Comparison of ENCODE assay signal across 17 cellular contexts in the genomic region with DNA sequence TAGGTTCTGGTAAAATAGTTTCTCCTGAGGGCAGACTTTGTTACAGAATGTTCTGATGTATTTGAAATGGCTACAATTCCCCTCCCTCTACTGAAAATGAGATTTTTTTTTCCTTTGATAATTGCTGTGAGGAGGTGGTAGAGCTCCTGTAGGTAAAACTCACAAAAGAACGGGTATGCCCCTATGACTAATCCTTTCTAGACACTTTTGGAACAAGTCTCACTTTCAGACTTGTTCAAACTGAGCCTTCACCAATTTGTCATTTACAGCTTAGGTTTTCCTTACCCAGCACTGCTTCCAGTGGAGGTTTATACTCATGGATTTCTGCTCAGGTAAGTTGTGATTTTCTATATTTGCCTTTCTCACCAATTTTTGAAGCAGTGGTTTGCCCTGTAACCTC.
DNase-seq lines count a peak whose midpoint lies in the region; ATAC-seq, FAIRE-seq and TF ChIP-seq lines count a peak whose summit lies in the region.
"Had no signal": no experiment of that assay in that cellular context is flagged by ENCODE, and none has a peak within 500 bp of the region (broad histone marks: within the 10 kb centered on the region; RNA-seq: fewer than 3 reads in every experiment).

No MANE protein-coding gene starts in this region.

- no peak overlapping the region for H3K4me3 ChIP-seq in GM12878
- H3K4me3 ChIP-seq: ascending aorta, uterus had no signal

- POLR2A ChIA-PET in GM12878 (lab: Charles Lee) = no interaction called here

- TF ChIP-seq RAD21 in GM12878 (IDR thresholded peaks at IDR 0.05; ENCODE audit: insufficient read depth, low read depth, low read length) = no peak

- TF ChIP-seq EP300 in GM12878 (IDR thresholded peaks at IDR 0.05; ENCODE audit: borderline replicate concordance in 1 of 2, control insufficient read depth in 1 of 2, low read depth in 2 of 2, low read length in 2 of 2) = no peak

- CTCF ChIA-PET in GM12878 (lab: Yijun Ruan, JAX) = no interaction called here

- no peak for TF ChIP-seq CTCF in GM20000 (IDR thresholded peaks at IDR 0.05; ENCODE audit: extremely low read depth, missing control alignments)
- no peak for TF ChIP-seq CTCF in GM12878 (IDR thresholded peaks at IDR 0.05 in 2 of 3, conservative IDR thresholded peaks at IDR 0.05 in 1 of 3; ENCODE audit: control insufficient read depth in 2 of 3, extremely low read depth in 1 of 3, insufficient read depth in 1 of 3, low read depth in 3 of 3, low read length in 3 of 3)

- no peak overlapping the region for H2AFZ ChIP-seq in GM12878 (ENCODE audit: control insufficient read depth, low read depth, low read length)

- 0% methylated on average over 1 of the region's 1 CpG for WGBS in GM12878 (ENCODE audit: insufficient coverage, insufficient replicate concordance, low lambda C conversion rate, missing lambda C conversion rate)

- no peak overlapping the region for H3K9ac ChIP-seq in GM12878 (ENCODE audit: control insufficient read depth, insufficient read depth, low read length)

- no peak overlapping the region for H3K4me2 ChIP-seq in GM12878 (ENCODE audit: control insufficient read depth, insufficient read depth)

- H3K36me3 ChIP-seq in GM12878 (ENCODE audit: control insufficient read depth in 2 of 2, insufficient read depth in 2 of 2, low read length in 1 of 2) = no peaks in the 10 kb centered on the region
- H3K36me3 ChIP-seq: ascending aorta, uterus had no signal

- peak; percentile 72 for ATAC-seq in GM18505 (IDR thresholded peaks at IDR 0.05; ENCODE audit: unreplicated experiment)
- ATAC-seq in HG03060 (IDR thresholded peaks at IDR 0.05; ENCODE audit: low read depth, unreplicated experiment) = peak; percentile 58
- ATAC-seq in GM12878 = peak; percentile 87
- ATAC-seq: activated CD8-positive, alpha-beta memory T cell treated with anti-CD3 and anti-CD28 coated beads, Interleukin-2, amount 10 ng/mL, durations not matched to agents 7 days and 5 days; natural killer cell; WTC11 had no signal

- intact Hi-C loops in GM12878 (cut with micrococcal nuclease; ENCODE audit: unreplicated experiment) = no loop called here

- RAD21 ChIA-PET in GM12878 (lab: Charles Lee; ENCODE audit: unreplicated experiment) = no interaction called here

- no peaks in the 10 kb centered on the region for H3K79me2 ChIP-seq in GM12878 (ENCODE audit: control insufficient read depth, insufficient read depth, low read length)

- DNase-seq in GM20000 (ENCODE audit: low spot score) (peak; percentile 2), GM12878 (ENCODE audit: low read depth, low spot score) (no peak), 8988T (no peak), NCI-H2227 (lab: John Stamatoyannopoulos, UW; ENCODE audit: unreplicated experiment) (no peak), COLO668 (lab: John Stamatoyannopoulos, UW; ENCODE audit: unreplicated experiment) (no peak)
- no peak for DNase-seq in activated CD4-positive, alpha-beta T cell treated with anti-CD3 and anti-CD28 coated beads for 48 hours
- DNase-seq: activated CD8-positive, alpha-beta memory T cell treated with anti-CD3 and anti-CD28 coated beads, Interleukin-2, amount 10 ng/mL, durations not matched to agents 7 days and 5 days; erythroblast; KBM-7; natural killer cell; NCI-H1092 treated with DMSO at 0.1 percent for 48 hours; T-helper 1 cell; uterus had no signal

- H4K20me1 ChIP-seq in GM12878 (ENCODE audit: control insufficient read depth, insufficient read depth) = no peaks in the 10 kb centered on the region

- TF ChIP-seq POLR2A in GM18505 (IDR thresholded peaks at IDR 0.05; ENCODE audit: borderline replicate concordance, extremely low read depth, insufficient read depth, insufficient read length) (no peak), GM12878 (IDR thresholded peaks at IDR 0.05; ENCODE audit: low read depth, low read length) (no peak)

- SMC1A ChIA-PET in GM12878 (lab: Charles Lee; ENCODE audit: uncharacterized antibody, unreplicated experiment) = no interaction called here

- no peak for FAIRE-seq in GM12878 (lab: Jason Lieb, UNC)

- no peaks in the 10 kb centered on the region for H3K9me3 ChIP-seq in GM12878 (replicated peaks; ENCODE audit: control insufficient read depth, insufficient read depth, low read length)
- H3K9me3 ChIP-seq: uterus had no signal

- no peak overlapping the region for H3K27ac ChIP-seq in GM12878 (ENCODE audit: control insufficient read depth, insufficient read depth)
- H3K27ac ChIP-seq: ascending aorta, uterus had no signal

- no TSS peak for BruUV-seq in GM12878 (replicated peaks; lab: Mats Ljungman, UMichigan)

- in situ Hi-C loops in GM12878 (cut with MboI) = no loop called here

- H3K27me3 ChIP-seq in GM12878 (replicated peaks in 1 of 2; ENCODE audit: control insufficient read depth in 2 of 2, insufficient read depth in 2 of 2, low read length in 1 of 2) = no peaks in the 10 kb centered on the region
- H3K27me3 ChIP-seq: ascending aorta, uterus had no signal

- no peaks in the 10 kb centered on the region for H3K4me1 ChIP-seq in GM12878 (ENCODE audit: control insufficient read depth, insufficient read depth, low read length)
- H3K4me1 ChIP-seq: ascending aorta, uterus had no signal

TF ChIP-seq in GM12878, 131 proteins besides CTCF, POLR2A, EP300 and RAD21 (continues in another document):
- TF ChIP-seq JUNB (IDR thresholded peaks at IDR 0.05) (0 out of 2 replicates have a peak, but pooled peaks have one; percentile 12), CREM (IDR thresholded peaks at IDR 0.05; ENCODE audit: low read depth) (no peak), ATF7 (IDR thresholded peaks at IDR 0.05; ENCODE audit: low read depth) (0 out of 2 replicates have a peak, but pooled peaks have one; percentile 12), PML (IDR thresholded peaks at IDR 0.05; ENCODE audit: low read length) (no peak)
- TF ChIP-seq, protein P1, sequence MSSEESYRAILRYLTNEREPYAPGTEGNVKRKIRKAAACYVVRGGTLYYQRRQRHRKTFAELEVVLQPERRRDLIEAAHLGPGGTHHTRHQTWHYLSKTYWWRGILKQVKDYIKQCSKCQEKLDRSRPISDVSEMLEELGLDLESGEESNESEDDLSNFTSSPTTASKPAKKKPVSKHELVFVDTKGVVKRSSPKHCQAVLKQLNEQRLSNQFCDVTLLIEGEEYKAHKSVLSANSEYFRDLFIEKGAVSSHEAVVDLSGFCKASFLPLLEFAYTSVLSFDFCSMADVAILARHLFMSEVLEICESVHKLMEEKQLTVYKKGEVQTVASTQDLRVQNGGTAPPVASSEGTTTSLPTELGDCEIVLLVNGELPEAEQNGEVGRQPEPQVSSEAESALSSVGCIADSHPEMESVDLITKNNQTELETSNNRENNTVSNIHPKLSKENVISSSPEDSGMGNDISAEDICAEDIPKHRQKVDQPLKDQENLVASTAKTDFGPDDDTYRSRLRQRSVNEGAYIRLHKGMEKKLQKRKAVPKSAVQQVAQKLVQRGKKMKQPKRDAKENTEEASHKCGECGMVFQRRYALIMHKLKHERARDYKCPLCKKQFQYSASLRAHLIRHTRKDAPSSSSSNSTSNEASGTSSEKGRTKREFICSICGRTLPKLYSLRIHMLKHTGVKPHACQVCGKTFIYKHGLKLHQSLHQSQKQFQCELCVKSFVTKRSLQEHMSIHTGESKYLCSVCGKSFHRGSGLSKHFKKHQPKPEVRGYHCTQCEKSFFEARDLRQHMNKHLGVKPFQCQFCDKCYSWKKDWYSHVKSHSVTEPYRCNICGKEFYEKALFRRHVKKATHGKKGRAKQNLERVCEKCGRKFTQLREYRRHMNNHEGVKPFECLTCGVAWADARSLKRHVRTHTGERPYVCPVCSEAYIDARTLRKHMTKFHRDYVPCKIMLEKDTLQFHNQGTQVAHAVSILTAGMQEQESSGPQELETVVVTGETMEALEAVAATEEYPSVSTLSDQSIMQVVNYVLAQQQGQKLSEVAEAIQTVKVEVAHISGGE (CRISPR knock-in tag; IDR thresholded peaks at IDR 0.05) = no peak
- TF ChIP-seq, protein P2, sequence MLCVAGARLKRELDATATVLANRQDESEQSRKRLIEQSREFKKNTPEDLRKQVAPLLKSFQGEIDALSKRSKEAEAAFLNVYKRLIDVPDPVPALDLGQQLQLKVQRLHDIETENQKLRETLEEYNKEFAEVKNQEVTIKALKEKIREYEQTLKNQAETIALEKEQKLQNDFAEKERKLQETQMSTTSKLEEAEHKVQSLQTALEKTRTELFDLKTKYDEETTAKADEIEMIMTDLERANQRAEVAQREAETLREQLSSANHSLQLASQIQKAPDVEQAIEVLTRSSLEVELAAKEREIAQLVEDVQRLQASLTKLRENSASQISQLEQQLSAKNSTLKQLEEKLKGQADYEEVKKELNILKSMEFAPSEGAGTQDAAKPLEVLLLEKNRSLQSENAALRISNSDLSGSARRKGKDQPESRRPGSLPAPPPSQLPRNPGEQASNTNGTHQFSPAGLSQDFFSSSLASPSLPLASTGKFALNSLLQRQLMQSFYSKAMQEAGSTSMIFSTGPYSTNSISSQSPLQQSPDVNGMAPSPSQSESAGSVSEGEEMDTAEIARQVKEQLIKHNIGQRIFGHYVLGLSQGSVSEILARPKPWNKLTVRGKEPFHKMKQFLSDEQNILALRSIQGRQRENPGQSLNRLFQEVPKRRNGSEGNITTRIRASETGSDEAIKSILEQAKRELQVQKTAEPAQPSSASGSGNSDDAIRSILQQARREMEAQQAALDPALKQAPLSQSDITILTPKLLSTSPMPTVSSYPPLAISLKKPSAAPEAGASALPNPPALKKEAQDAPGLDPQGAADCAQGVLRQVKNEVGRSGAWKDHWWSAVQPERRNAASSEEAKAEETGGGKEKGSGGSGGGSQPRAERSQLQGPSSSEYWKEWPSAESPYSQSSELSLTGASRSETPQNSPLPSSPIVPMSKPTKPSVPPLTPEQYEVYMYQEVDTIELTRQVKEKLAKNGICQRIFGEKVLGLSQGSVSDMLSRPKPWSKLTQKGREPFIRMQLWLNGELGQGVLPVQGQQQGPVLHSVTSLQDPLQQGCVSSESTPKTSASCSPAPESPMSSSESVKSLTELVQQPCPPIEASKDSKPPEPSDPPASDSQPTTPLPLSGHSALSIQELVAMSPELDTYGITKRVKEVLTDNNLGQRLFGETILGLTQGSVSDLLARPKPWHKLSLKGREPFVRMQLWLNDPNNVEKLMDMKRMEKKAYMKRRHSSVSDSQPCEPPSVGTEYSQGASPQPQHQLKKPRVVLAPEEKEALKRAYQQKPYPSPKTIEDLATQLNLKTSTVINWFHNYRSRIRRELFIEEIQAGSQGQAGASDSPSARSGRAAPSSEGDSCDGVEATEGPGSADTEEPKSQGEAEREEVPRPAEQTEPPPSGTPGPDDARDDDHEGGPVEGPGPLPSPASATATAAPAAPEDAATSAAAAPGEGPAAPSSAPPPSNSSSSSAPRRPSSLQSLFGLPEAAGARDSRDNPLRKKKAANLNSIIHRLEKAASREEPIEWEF (IDR thresholded peaks at IDR 0.05; ENCODE audit: insufficient replicate concordance, low read depth, low read length) = no peak
